ENCODE assay signal across 1 cellular context in genomic region chr17:47934856-47935255, GRCh38.
TF ChIP-seq lines count a peak whose summit lies in the region.

No MANE protein-coding gene starts in this region.

TF ChIP-seq in HepG2, 621 proteins besides CTCF, POLR2A, EP300 and RAD21:
- no peak for TF ChIP-seq ZNF549 (CRISPR knock-in tag; IDR thresholded peaks at IDR 0.05)
- TF ChIP-seq ZNF530 (CRISPR knock-in tag; IDR thresholded peaks at IDR 0.05; ENCODE audit: low read depth) = no peak
- no peak for TF ChIP-seq MXD1 (CRISPR knock-in tag; IDR thresholded peaks at IDR 0.05)
- no peak for TF ChIP-seq ZFP62 (CRISPR knock-in tag; IDR thresholded peaks at IDR 0.05)
- 0 out of 2 replicates have a peak, but pooled peaks have one; percentile 24 for TF ChIP-seq THAP9 (CRISPR knock-in tag; IDR thresholded peaks at IDR 0.05; ENCODE audit: borderline replicate concordance)
- no peak for TF ChIP-seq ZNF33A (CRISPR knock-in tag; IDR thresholded peaks at IDR 0.05; ENCODE audit: borderline replicate concordance)
- no peak for TF ChIP-seq SNAI1 (CRISPR knock-in tag; IDR thresholded peaks at IDR 0.05; ENCODE audit: borderline replicate concordance)
- TF ChIP-seq SOX6 (IDR thresholded peaks at IDR 0.05) = no peak
- TF ChIP-seq SOX6 (CRISPR knock-in tag; IDR thresholded peaks at IDR 0.05) = no peak
- no peak for TF ChIP-seq ZFP37 (CRISPR knock-in tag; IDR thresholded peaks at IDR 0.05; ENCODE audit: borderline replicate concordance)
- 0 out of 2 replicates have a peak, but pooled peaks have one; percentile 5 for TF ChIP-seq MTERF4 (CRISPR knock-in tag; IDR thresholded peaks at IDR 0.05)
- no peak for TF ChIP-seq GTF3A (CRISPR knock-in tag; conservative IDR thresholded peaks at IDR 0.05)
- no peak for TF ChIP-seq ZNF30 (CRISPR knock-in tag; IDR thresholded peaks at IDR 0.05)
- no peak for TF ChIP-seq HOMEZ (CRISPR knock-in tag; IDR thresholded peaks at IDR 0.05; ENCODE audit: low read depth)
- TF ChIP-seq HHEX (CRISPR knock-in tag; IDR thresholded peaks at IDR 0.05) = no peak
- no peak for TF ChIP-seq PRPF4 (IDR thresholded peaks at IDR 0.05; ENCODE audit: low read depth, low read length, poor library complexity, severe bottlenecking)
TF ChIP-seq in HepG2: peak in this region for 2.
